Comparison of ENCODE assay signal across 18 cellular contexts in the genomic region with DNA sequence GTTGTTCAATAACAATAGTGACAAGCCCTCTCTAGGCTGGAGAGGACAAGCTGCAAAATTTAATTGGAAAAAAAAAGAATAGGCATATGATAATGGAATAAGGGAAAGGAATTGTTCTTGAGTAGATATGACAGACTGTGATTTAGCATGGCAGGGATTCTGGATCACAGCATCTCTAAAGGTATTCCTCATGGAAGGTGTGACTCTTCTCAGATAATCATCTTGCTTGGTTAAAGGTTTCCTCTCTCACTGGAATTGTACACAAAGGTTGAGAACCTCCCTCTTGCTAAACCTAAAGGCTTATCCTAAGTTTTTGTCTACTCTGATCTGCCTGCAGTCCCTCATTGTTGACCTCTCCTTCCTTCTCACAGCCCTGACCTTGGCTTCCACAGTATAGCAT. TPM values are rescaled to one million over a fixed set of nuclear protein-coding genes. Genes with fewer than 3 reads are reported as not detected.
DNase-seq lines count a peak whose midpoint lies in the region; ATAC-seq, FAIRE-seq and TF ChIP-seq lines count a peak whose summit lies in the region.
"Had no signal": no experiment of that assay in that cellular context is flagged by ENCODE, and none has a peak within 500 bp of the region (broad histone marks: within the 10 kb centered on the region; RNA-seq: fewer than 3 reads in every experiment).

No MANE protein-coding gene starts in this region.

- SMC1A ChIA-PET in GM12878 (lab: Charles Lee; ENCODE audit: uncharacterized antibody, unreplicated experiment): no interaction called here

- POLR2A ChIA-PET in Caco-2 (lab: Charles Lee): no interaction called here
- POLR2A ChIA-PET in GM12878 (lab: Charles Lee): no interaction called here

- no peak overlapping the region for H2AFZ ChIP-seq in GM12878 (ENCODE audit: control insufficient read depth, low read depth, low read length)
- H2AFZ ChIP-seq: GM23248 had no signal

- in situ Hi-C loops in GM12878 (cut with MboI): no loop called here

- no peaks in the 10 kb centered on the region for H3K79me2 ChIP-seq in GM12878 (ENCODE audit: control insufficient read depth, insufficient read depth, low read length)

- TF ChIP-seq EP300 in GM12878 (IDR thresholded peaks at IDR 0.05; ENCODE audit: borderline replicate concordance in 1 of 2, control insufficient read depth in 1 of 2, low read depth in 2 of 2, low read length in 2 of 2): no peak

- H4K20me1 ChIP-seq in GM12878 (ENCODE audit: control insufficient read depth, insufficient read depth): no peaks in the 10 kb centered on the region
- H4K20me1 ChIP-seq: BLaER1 had no signal

- ATAC-seq in GM12878: no peak
- ATAC-seq: CD8-positive, alpha-beta T cell; HCT116 had no signal

- no peaks in the 10 kb centered on the region for H3K9me3 Mint-ChIP-seq in Caco-2 (ENCODE audit: unreplicated experiment)
- H3K9me3 Mint-ChIP-seq: CD8-positive, alpha-beta T cell had no signal

- BruUV-seq in Caco-2 (replicated peaks; lab: Mats Ljungman, UMichigan) (no TSS peak), GM12878 (replicated peaks; lab: Mats Ljungman, UMichigan) (no TSS peak)

- CTCF ChIA-PET in Caco-2 (lab: Charles Lee) (no interaction called here), GM12878 (lab: Yijun Ruan, JAX) (no interaction called here)

- DNase-seq in Caco-2 (no peak), HT-29 (ENCODE audit: low spot score) (peak; percentile 12), GM12878 (ENCODE audit: low read depth, low spot score) (no peak), NCI-H82 treated with DMSO at 0.1 percent for 48 hours (lab: John Stamatoyannopoulos, UW; ENCODE audit: unreplicated experiment) (no peak), ecto neural progenitor cell (ENCODE audit: low spot score) (no peak), head of caudate nucleus (no peak)
- DNase-seq: CD4-positive, CD25-positive, alpha-beta regulatory T cell; CD8-positive, alpha-beta T cell; DMS53; DMS79 treated with DMSO at 0.1 percent for 48 hours; GF-D8; GM23248; H9 had no signal

- no peak for TF ChIP-seq RAD21 in GM12878 (IDR thresholded peaks at IDR 0.05; ENCODE audit: insufficient read depth, low read depth, low read length)

- no peaks in the 10 kb centered on the region for H3K36me3 Mint-ChIP-seq in Caco-2 (ENCODE audit: insufficient read depth, unreplicated experiment)
- H3K36me3 Mint-ChIP-seq: CD4-positive, CD25-positive, alpha-beta regulatory T cell; CD8-positive, alpha-beta T cell had no signal

- peak; percentile 44 for FAIRE-seq in GM12878 (lab: Jason Lieb, UNC)
- FAIRE-seq: GM12892 had no signal

- peaks cover 51% of the 10 kb centered on the region for H3K4me1 ChIP-seq in Caco-2
- no peaks in the 10 kb centered on the region for H3K4me1 ChIP-seq in GM12878 (ENCODE audit: control insufficient read depth, insufficient read depth, low read length)
- H3K4me1 ChIP-seq: BLaER1 had no signal

- intact Hi-C loops in Caco-2 (cut with micrococcal nuclease; ENCODE audit: unreplicated experiment) (no loop called here), GM12878 (cut with micrococcal nuclease; ENCODE audit: unreplicated experiment) (no loop called here), head of caudate nucleus (cut with DNase I) (no loop called here)

- H3K4me3 Mint-ChIP-seq in Caco-2 (ENCODE audit: unreplicated experiment): no peak overlapping the region
- H3K4me3 Mint-ChIP-seq: B cell; CD4-positive, CD25-positive, alpha-beta regulatory T cell; CD8-positive, alpha-beta T cell; H9 had no signal

- TF ChIP-seq CTCF in Caco-2 (IDR thresholded peaks at IDR 0.05; ENCODE audit: insufficient read depth in 1 of 2, low read depth in 1 of 2, low read length in 1 of 2, severe bottlenecking in 1 of 2, unreplicated experiment in 1 of 2) (no peak), GM12878 (IDR thresholded peaks at IDR 0.05 in 2 of 3, conservative IDR thresholded peaks at IDR 0.05 in 1 of 3; ENCODE audit: control insufficient read depth in 2 of 3, extremely low read depth in 1 of 3, insufficient read depth in 1 of 3, low read depth in 3 of 3, low read length in 3 of 3) (no peak)

- H3K27me3 ChIP-seq in Caco-2 (replicated peaks; ENCODE audit: control insufficient read depth, insufficient read depth, low read length) (no peaks in the 10 kb centered on the region), GM12878 (replicated peaks in 1 of 2; ENCODE audit: control insufficient read depth in 2 of 2, insufficient read depth in 2 of 2, low read length in 1 of 2) (no peaks in the 10 kb centered on the region)
- H3K27me3 ChIP-seq: BLaER1 had no signal

- H3K4me1 Mint-ChIP-seq in Caco-2 (ENCODE audit: low read depth, unreplicated experiment): peaks cover 41% of the 10 kb centered on the region
- H3K4me1 Mint-ChIP-seq: B cell; CD4-positive, CD25-positive, alpha-beta regulatory T cell had no signal

- H3K9me3 ChIP-seq in Caco-2: no peaks in the 10 kb centered on the region
- no peaks in the 10 kb centered on the region for H3K9me3 ChIP-seq in GM12878 (replicated peaks; ENCODE audit: control insufficient read depth, insufficient read depth, low read length)
- H3K9me3 ChIP-seq: BLaER1 had no signal

- H3K27ac ChIP-seq in GM12878 (ENCODE audit: control insufficient read depth, insufficient read depth): no peak overlapping the region
- H3K27ac ChIP-seq: BLaER1, C4-2B, GM23248 had no signal

- RAD21 ChIA-PET in GM12878 (lab: Charles Lee; ENCODE audit: unreplicated experiment): no interaction called here

- H3K4me2 ChIP-seq in GM12878 (ENCODE audit: control insufficient read depth, insufficient read depth): no peak overlapping the region
- H3K4me2 ChIP-seq: BLaER1 had no signal

- H3K9ac ChIP-seq in GM12878 (ENCODE audit: control insufficient read depth, insufficient read depth, low read length): no peak overlapping the region
- H3K9ac ChIP-seq: BLaER1, GM23248 had no signal

- H3K27me3 Mint-ChIP-seq in Caco-2 (ENCODE audit: insufficient read depth, unreplicated experiment): no peaks in the 10 kb centered on the region
- H3K27me3 Mint-ChIP-seq: B cell; CD4-positive, CD25-positive, alpha-beta regulatory T cell had no signal

- H3K4me3 ChIP-seq in Caco-2 (ENCODE audit: low read depth, low read length): no peak overlapping the region
- no peak overlapping the region for H3K4me3 ChIP-seq in GM12878
- H3K4me3 ChIP-seq: BLaER1, GM23248 had no signal

- peak overlapping the region; percentile 13 for H3K27ac Mint-ChIP-seq in Caco-2 (ENCODE audit: unreplicated experiment)
- H3K27ac Mint-ChIP-seq: B cell; CD4-positive, CD25-positive, alpha-beta regulatory T cell; CD8-positive, alpha-beta T cell; H9 had no signal

- TF ChIP-seq POLR2A in GM12878 (IDR thresholded peaks at IDR 0.05; ENCODE audit: low read depth, low read length): no peak

- H3K36me3 ChIP-seq in Caco-2 (ENCODE audit: control insufficient read depth, insufficient read depth, low read length) (no peaks in the 10 kb centered on the region), GM12878 (ENCODE audit: control insufficient read depth in 2 of 2, insufficient read depth in 2 of 2, low read length in 1 of 2) (no peaks in the 10 kb centered on the region)
- H3K36me3 ChIP-seq: BLaER1 had no signal

TF ChIP-seq in GM12878, 131 proteins besides CTCF, POLR2A, EP300 and RAD21 (continues in another document):
- TF ChIP-seq MTA3 (IDR thresholded peaks at IDR 0.05; ENCODE audit: borderline replicate concordance, low read length) (no peak), GABPA (IDR thresholded peaks at IDR 0.05; ENCODE audit: low read depth) (no peak), RAD51 (IDR thresholded peaks at IDR 0.05) (no peak), KAT2A (conservative IDR thresholded peaks at IDR 0.05; ENCODE audit: control insufficient read depth, low read depth, low read length) (no peak), BHLHE40 (IDR thresholded peaks at IDR 0.05; ENCODE audit: borderline replicate concordance in 1 of 2, low read depth in 2 of 2, low read length in 1 of 2) (no peak), EZH2 (IDR thresholded peaks at IDR 0.05; ENCODE audit: borderline replicate concordance, control insufficient read depth, low read depth, low read length) (no peak), DPF2 (IDR thresholded peaks at IDR 0.05) (no peak), SUZ12 (IDR thresholded peaks at IDR 0.05; ENCODE audit: unreplicated experiment) (no peak), CREB1 (IDR thresholded peaks at IDR 0.05; ENCODE audit: low read depth) (no peak)
- TF ChIP-seq, protein P1, sequence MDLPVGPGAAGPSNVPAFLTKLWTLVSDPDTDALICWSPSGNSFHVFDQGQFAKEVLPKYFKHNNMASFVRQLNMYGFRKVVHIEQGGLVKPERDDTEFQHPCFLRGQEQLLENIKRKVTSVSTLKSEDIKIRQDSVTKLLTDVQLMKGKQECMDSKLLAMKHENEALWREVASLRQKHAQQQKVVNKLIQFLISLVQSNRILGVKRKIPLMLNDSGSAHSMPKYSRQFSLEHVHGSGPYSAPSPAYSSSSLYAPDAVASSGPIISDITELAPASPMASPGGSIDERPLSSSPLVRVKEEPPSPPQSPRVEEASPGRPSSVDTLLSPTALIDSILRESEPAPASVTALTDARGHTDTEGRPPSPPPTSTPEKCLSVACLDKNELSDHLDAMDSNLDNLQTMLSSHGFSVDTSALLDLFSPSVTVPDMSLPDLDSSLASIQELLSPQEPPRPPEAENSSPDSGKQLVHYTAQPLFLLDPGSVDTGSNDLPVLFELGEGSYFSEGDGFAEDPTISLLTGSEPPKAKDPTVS (IDR thresholded peaks at IDR 0.05; ENCODE audit: low read depth, low read length): no peak

RNA-seq across cellular contexts. Expression of a gene that starts 31.6 kb away (rescaled TPM):
- 16.4 and 19.1 TPM in 2 replicates for total RNA-seq in Caco-2 (2022)
- 4.4 and 6.4 TPM in 2 replicates for total RNA-seq in HT-29 (2014; rRNA removed; shearing (Covaris generic))
- 1.3 and 2.9 TPM in 2 replicates for total RNA-seq in GM12878 (2013; cell fraction: nucleolus; rRNA removed)
- total RNA-seq in GM12878 (2014; rRNA removed): 0.68 and 1.3 TPM in 2 replicates
- 0.97 and 1.1 TPM in 2 replicates for total RNA-seq in GM12878 (2014; rRNA removed; fragmentation: Illumina TruSeq; extraction: Trizol)
- total RNA-seq in GM12878 (2021): 0.95 and 1.1 TPM in 2 replicates
- polyA plus RNA-seq in GM12878 (2011; ENCODE audit: low read depth): 0.52 TPM
- 0.27 and 1.0 TPM in 2 replicates for polyA plus RNA-seq in GM12878 (2011; rRNA removed)
- polyA plus RNA-seq in GM12878 (2011; cell fraction: cytosol; rRNA removed): 0.13 and 0.18 TPM in 2 replicates
- polyA plus RNA-seq in GM12878 (2011; cell fraction: nucleus; rRNA removed): 1.1 and 1.2 TPM in 2 replicates
- 0.24 and 0.31 TPM in 2 replicates for polyA plus RNA-seq in GM12878 (2012)
- polyA plus RNA-seq in GM12878 (2014; fragmentation: Illumina TruSeq; extraction: Trizol): 0.78 and 0.90 TPM in 2 replicates
- polyA plus RNA-seq in GM12878 (2014; fragmentation: Nextera tagmentation; extraction: Ambion mirVana): under 1 TPM; 0.26 to 0.27 TPM
- polyA plus RNA-seq in GM12878 (2014; rRNA removed): 0.44 and 1.1 TPM in 2 replicates
- polyA plus RNA-seq in GM12878 (2016; fragmentation: Nextera tagmentation; extraction: Ambion mirVana): 1 to 10 TPM; 1.1 to 1.2 TPM
- 0.21 and 0.73 TPM in 2 replicates for polyA minus RNA-seq in GM12878 (2011; rRNA and poly(A)+ RNA removed)
- not detected in 2 replicates for polyA minus RNA-seq in GM12878 (2011; cell fraction: cytosol; rRNA and poly(A)+ RNA removed)
- 0.12 and 0.19 TPM in 2 replicates for polyA minus RNA-seq in GM12878 (2011; cell fraction: nucleus; rRNA and poly(A)+ RNA removed)
- total RNA-seq: CD8-positive, alpha-beta T cell; GM23248 had no signal
- polyA plus RNA-seq: CD4-positive, CD25-positive, alpha-beta regulatory T cell; GM23248 had no signal
